Comparison of ENCODE assay signal across 13 cellular contexts in the genomic region with DNA sequence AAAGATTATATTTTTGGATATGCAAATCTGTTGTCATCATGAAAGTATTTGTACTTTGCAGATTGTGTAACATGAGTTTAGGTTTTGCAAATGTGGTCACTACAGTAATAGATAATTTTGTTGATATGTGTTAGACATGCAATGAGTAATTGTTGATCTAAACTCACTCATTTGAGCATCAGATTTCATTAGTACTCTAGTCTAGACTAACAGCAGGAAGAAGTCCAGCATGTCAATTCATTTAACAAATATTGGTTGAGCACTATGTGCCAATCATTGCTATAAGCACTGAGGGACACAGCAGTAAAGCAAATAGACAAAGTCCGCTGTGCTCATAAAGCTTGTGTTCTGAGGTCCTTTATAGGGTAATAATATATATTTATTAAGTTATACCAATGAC.
DNase-seq lines count a peak whose midpoint lies in the region; TF ChIP-seq lines count a peak whose summit lies in the region.
"Had no signal": no experiment of that assay in that cellular context is flagged by ENCODE, and none has a peak within 500 bp of the region (broad histone marks: within the 10 kb centered on the region; RNA-seq: fewer than 3 reads in every experiment).

No MANE protein-coding gene starts in this region.

- in situ Hi-C loops in GM13976 (cut with MboI; ENCODE audit: low sequenced_read_pairs, unreplicated experiment): loop anchor here (25.0 kb wide), 1 partner anchor 257 kb away; no protein-coding TSS in a partner anchor

- no peak for TF ChIP-seq POLR2A in vagina (IDR thresholded peaks at IDR 0.05)
- no peak for TF ChIP-seq POLR2A in erythroblast (IDR thresholded peaks at IDR 0.05; ENCODE audit: low read length)

- intact Hi-C loops in vagina (cut with DNase I): loop anchor here (10.0 kb wide), 2 partner anchors 235 to 345 kb away; no protein-coding TSS in a partner anchor

- peaks cover 11% of the 10 kb centered on the region for H3K4me1 ChIP-seq in vagina
- H3K4me1 ChIP-seq: thyroid gland had no signal

- DNase-seq in NCI-H2029 (lab: John Stamatoyannopoulos, UW): peak; percentile 49
- DNase-seq in NCI-H2029 treated with DMSO at 0.1 percent for 48 hours (lab: John Stamatoyannopoulos, UW): no peak
- peak; percentile 14 to 78 for DNase-seq in cardiac fibroblast (ENCODE audit: low read depth in 2 of 2)
- DNase-seq in kidney glomerular epithelial cell (lab: John Stamatoyannopoulos, UW): peak; percentile 17
- no peak for DNase-seq in vagina (ENCODE audit: extremely low spot score in 2 of 2)
- DNase-seq in erythroblast (lab: John Stamatoyannopoulos, UW): no peak
- DNase-seq in NCI-H187 (lab: John Stamatoyannopoulos, UW): no peak
- DNase-seq in GM13976 (ENCODE audit: low spot score): no peak
- DNase-seq: activated CD4-positive, alpha-beta T cell treated with anti-CD3 and anti-CD28 coated beads, Interleukin-2, amount 50 U/mL, for 1 hour; COR-L47; MV-4-11; T-helper 2 cell; thyroid gland had no signal

- TF ChIP-seq CTCF in cardiac fibroblast (IDR thresholded peaks at IDR 0.05; ENCODE audit: low read depth, low read length) (no peak), vagina (IDR thresholded peaks at IDR 0.05) (no peak), GM13976 (IDR thresholded peaks at IDR 0.05; ENCODE audit: borderline replicate concordance, control extremely low read depth, extremely low read depth, insufficient read depth, missing control alignments) (no peak)

- H3K27me3 ChIP-seq in vagina: no peaks in the 10 kb centered on the region
- H3K27me3 ChIP-seq: thyroid gland had no signal

- H3K27ac ChIP-seq in vagina: peak overlapping the region; percentile 55
- H3K27ac ChIP-seq: thyroid gland had no signal

- no peaks in the 10 kb centered on the region for H3K36me3 ChIP-seq in vagina
- H3K36me3 ChIP-seq: thyroid gland had no signal

- no peak overlapping the region for H3K4me3 ChIP-seq in cardiac fibroblast (replicated peaks in 1 of 2; ENCODE audit: low read depth in 2 of 2, low read length in 2 of 2)
- H3K4me3 ChIP-seq in vagina: no peak overlapping the region
- H3K4me3 ChIP-seq: thyroid gland had no signal

- no peaks in the 10 kb centered on the region for H3K9me3 ChIP-seq in vagina
- H3K9me3 ChIP-seq: thyroid gland had no signal

Comparison
In these comparisons a context has a peak if more than half of its experiments do, and no peak if none do; other contexts are left out.
1. DNase-seq: peak in NCI-H2029 (single experiment), cardiac fibroblast (2 of 2) and kidney glomerular epithelial cell (single experiment); none in NCI-H2029 treated with DMSO at 0.1 percent for 48 hours (single experiment), vagina (0 of 2), erythroblast (0 of 2), NCI-H187 (0 of 2) and GM13976 (single experiment).